ENCODE assay signal across 16 cellular contexts in the genomic region with DNA sequence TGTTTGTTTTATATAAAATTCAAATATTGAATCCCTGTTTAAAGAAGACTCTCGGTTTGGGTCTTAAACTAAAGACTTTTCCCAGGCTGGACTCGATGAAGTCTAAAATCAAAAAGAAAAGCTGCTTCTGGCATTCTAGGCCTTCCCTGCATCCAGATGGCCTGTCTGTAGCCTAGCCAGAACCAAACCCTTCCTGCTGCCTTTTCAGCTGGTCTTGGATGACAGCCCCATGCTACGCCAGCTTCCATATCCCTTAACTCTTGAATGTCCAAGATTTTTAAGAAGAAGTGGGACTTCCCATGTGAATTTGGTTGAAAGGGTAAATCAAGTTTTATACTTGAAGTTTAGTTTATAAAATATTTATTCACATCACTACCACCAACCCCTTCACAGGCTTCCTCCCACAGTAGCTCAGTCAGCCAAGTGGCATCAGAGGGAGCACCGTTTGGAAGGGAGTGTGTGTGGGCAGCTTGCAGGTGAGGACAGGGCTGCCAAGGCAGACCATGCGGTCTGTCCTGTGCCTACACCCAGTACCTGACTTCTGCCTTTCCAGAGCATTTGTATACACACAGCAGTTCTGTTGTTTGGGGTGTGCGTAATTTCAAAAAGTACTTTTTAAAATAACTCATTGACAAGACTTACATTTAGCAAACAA. TPM values are rescaled to one million over a fixed set of nuclear protein-coding genes. Genes with fewer than 3 reads are reported as not detected.
DNase-seq lines count a peak whose midpoint lies in the region; ATAC-seq, FAIRE-seq and TF ChIP-seq lines count a peak whose summit lies in the region.
"Had no signal": no experiment of that assay in that cellular context is flagged by ENCODE, and none has a peak within 500 bp of the region (broad histone marks: within the 10 kb centered on the region; RNA-seq: fewer than 3 reads in every experiment).

No MANE protein-coding gene starts in this region.

- peak overlapping the region; percentile 15 to 96 (median 58); a peak in 16 of 22 replicates for H3K27ac ChIP-seq in BLaER1 treated with 17β-estradiol and CSF1 and Interleukin-3, amounts not matched to agents 10 nM and 100 nM
- H3K27ac ChIP-seq in astrocyte (ENCODE audit: low read depth, low read length): no peak overlapping the region
- no peak overlapping the region for H3K27ac ChIP-seq in mesenchymal stem cell (ENCODE audit: low read length, poor library complexity, severe bottlenecking)
- H3K27ac ChIP-seq: uterus had no signal

- no peak overlapping the region for H2BK5ac ChIP-seq in mesenchymal stem cell (ENCODE audit: low read depth, low read length, poor library complexity, severe bottlenecking)

- no peaks in the 10 kb centered on the region for H4K20me1 ChIP-seq in BLaER1 treated with 17β-estradiol and CSF1 and Interleukin-3, amounts not matched to agents 10 nM and 100 nM
- no peaks in the 10 kb centered on the region for H4K20me1 ChIP-seq in astrocyte (ENCODE audit: insufficient read depth, low read length)

- no peak overlapping the region for H2AK5ac ChIP-seq in mesenchymal stem cell (ENCODE audit: low read length, severe bottlenecking)

- no peak for TF ChIP-seq CTCF in astrocyte (IDR thresholded peaks at IDR 0.05; ENCODE audit: insufficient read depth, low read depth, low read length)

- H3K27me3 Mint-ChIP-seq in astrocyte (ENCODE audit: low read depth, unreplicated experiment): no peaks in the 10 kb centered on the region
- H3K27me3 Mint-ChIP-seq: stimulated activated naive B cell treated with anti-CD40 and anti-IgM and Interleukin-4, amounts not matched to agents 10 μg/mL and 1 μg/mL and 100 μg/mL, for 72 hours had no signal

- H2BK15ac ChIP-seq in mesenchymal stem cell (ENCODE audit: low read depth, poor library complexity, severe bottlenecking): no peak overlapping the region

- H3K4me1 ChIP-seq in BLaER1 treated with 17β-estradiol and CSF1 and Interleukin-3, amounts not matched to agents 10 nM and 100 nM: peaks cover 7 to 70% (median 61%) of the 10 kb centered on the region in 10 experiments
- H3K4me1 ChIP-seq in astrocyte (ENCODE audit: insufficient read depth, low read length): no peaks in the 10 kb centered on the region
- peaks cover 4% of the 10 kb centered on the region for H3K4me1 ChIP-seq in mesenchymal stem cell (ENCODE audit: control insufficient read depth, insufficient read depth, low read depth, low read length)
- H3K4me1 ChIP-seq: uterus had no signal

- H2AFZ ChIP-seq in astrocyte (ENCODE audit: low read depth, low read length): no peak overlapping the region
- no peak overlapping the region for H2AFZ ChIP-seq in mesenchymal stem cell (ENCODE audit: low read depth, low read length)

- peak overlapping the region in 7 of 11 experiments; percentile 4 to 81 (median 73); a peak in 11 of 22 replicates for H3K4me2 ChIP-seq in BLaER1 treated with 17β-estradiol and CSF1 and Interleukin-3, amounts not matched to agents 10 nM and 100 nM
- H3K4me2 ChIP-seq in astrocyte (ENCODE audit: low read length): no peak overlapping the region
- H3K4me2 ChIP-seq in mesenchymal stem cell (ENCODE audit: low read length, poor library complexity, severe bottlenecking): no peak overlapping the region

- WGBS in mesenchymal stem cell: 85% methylated on average over 3 of the region's 6 CpGs

- H3K9me3 Mint-ChIP-seq in astrocyte (ENCODE audit: unreplicated experiment): no peaks in the 10 kb centered on the region
- H3K9me3 Mint-ChIP-seq: activated T-helper 2 cell treated with anti-CD3 and anti-CD28 coated beads, Interferon-gamma antibody, Interleukin-2, Interleukin-4, amounts not matched to agents 10 μg/mL and 5 μg/mL and 100 μg/mL, durations not matched to agents 14 hours and 24 hours and 36 hours; stimulated activated naive B cell treated with anti-CD40 and anti-IgM and Interleukin-4, amounts not matched to agents 10 μg/mL and 1 μg/mL and 100 μg/mL, for 72 hours had no signal

- peak overlapping the region in 3 of 11 experiments; percentile 14 to 62 (median 26); a peak in 2 of 22 replicates for H3K9ac ChIP-seq in BLaER1 treated with 17β-estradiol and CSF1 and Interleukin-3, amounts not matched to agents 10 nM and 100 nM
- H3K9ac ChIP-seq in astrocyte (ENCODE audit: low read length): no peak overlapping the region
- peak overlapping the region; percentile 32 for H3K9ac ChIP-seq in mesenchymal stem cell (ENCODE audit: low read length)

- no peak overlapping the region for H4K8ac ChIP-seq in mesenchymal stem cell (ENCODE audit: low read length)

- H3K79me1 ChIP-seq in mesenchymal stem cell (replicated peaks; ENCODE audit: low read length, poor library complexity, severe bottlenecking): no peaks in the 10 kb centered on the region

- H3K4me1 Mint-ChIP-seq in astrocyte (ENCODE audit: low read depth, unreplicated experiment): no peaks in the 10 kb centered on the region

- FAIRE-seq in astrocyte (lab: Jason Lieb, UNC): no peak
- FAIRE-seq: small intestine had no signal

- no peak overlapping the region for H3K4me3 Mint-ChIP-seq in astrocyte (ENCODE audit: unreplicated experiment)
- H3K4me3 Mint-ChIP-seq: stimulated activated naive B cell treated with anti-CD40 and anti-IgM and Interleukin-4, amounts not matched to agents 10 μg/mL and 1 μg/mL and 100 μg/mL, for 72 hours had no signal

- H3K36me3 Mint-ChIP-seq in astrocyte (ENCODE audit: low read depth, unreplicated experiment): no peaks in the 10 kb centered on the region
- H3K36me3 Mint-ChIP-seq: stimulated activated naive B cell treated with anti-CD40 and anti-IgM and Interleukin-4, amounts not matched to agents 10 μg/mL and 1 μg/mL and 100 μg/mL, for 72 hours had no signal

- H3K27ac Mint-ChIP-seq in astrocyte (ENCODE audit: unreplicated experiment): peak overlapping the region; percentile 58
- H3K27ac Mint-ChIP-seq: stimulated activated naive B cell treated with anti-CD40 and anti-IgM and Interleukin-4, amounts not matched to agents 10 μg/mL and 1 μg/mL and 100 μg/mL, for 72 hours had no signal

- H3K79me2 ChIP-seq in astrocyte (ENCODE audit: insufficient read depth, low read length): no peaks in the 10 kb centered on the region

- H3K14ac ChIP-seq in mesenchymal stem cell (ENCODE audit: low read length in 2 of 2): no peak overlapping the region

- no peak overlapping the region for H2BK12ac ChIP-seq in mesenchymal stem cell (ENCODE audit: low read length in 2 of 2)

- no peak overlapping the region for H4K91ac ChIP-seq in mesenchymal stem cell (ENCODE audit: low read length)

- H2BK120ac ChIP-seq in mesenchymal stem cell (ENCODE audit: low read depth, low read length): no peak overlapping the region

- H3K27me3 ChIP-seq in BLaER1 treated with 17β-estradiol and CSF1 and Interleukin-3, amounts not matched to agents 10 nM and 100 nM: no peaks in the 10 kb centered on the region
- H3K27me3 ChIP-seq in astrocyte (ENCODE audit: insufficient read depth, low read length): no peaks in the 10 kb centered on the region
- H3K27me3 ChIP-seq in mesenchymal stem cell (ENCODE audit: control insufficient read depth in 1 of 2, insufficient read depth in 1 of 2, low read length in 2 of 2): no peaks in the 10 kb centered on the region
- H3K27me3 ChIP-seq: neutrophil, uterus had no signal

- H3K18ac ChIP-seq in mesenchymal stem cell (ENCODE audit: low read depth in 1 of 2, low read length in 2 of 2): no peak overlapping the region

- H3K9me3 ChIP-seq in BLaER1 treated with 17β-estradiol and CSF1 and Interleukin-3, amounts not matched to agents 10 nM and 100 nM (replicated peaks in 1 of 11): peaks cover 0 to 5% (median 0%) of the 10 kb centered on the region in 11 experiments; a peak in 3 of 22 replicates
- H3K9me3 ChIP-seq in astrocyte (ENCODE audit: insufficient read depth, low read depth, low read length) (no peaks in the 10 kb centered on the region), mesenchymal stem cell (ENCODE audit: control insufficient read depth, low read length) (no peaks in the 10 kb centered on the region)
- H3K9me3 ChIP-seq: neutrophil, uterus had no signal

- H3K36me3 ChIP-seq in BLaER1 treated with 17β-estradiol and CSF1 and Interleukin-3, amounts not matched to agents 10 nM and 100 nM: no peaks in the 10 kb centered on the region
- no peaks in the 10 kb centered on the region for H3K36me3 ChIP-seq in astrocyte (ENCODE audit: insufficient read depth, low read length)
- H3K36me3 ChIP-seq in mesenchymal stem cell (ENCODE audit: control insufficient read depth in 1 of 2, insufficient read depth in 2 of 2, low read depth in 1 of 2, low read length in 2 of 2): no peaks in the 10 kb centered on the region
- H3K36me3 ChIP-seq: neutrophil, uterus had no signal

- peak; percentile 24 for DNase-seq in DMS 273 treated with DMSO at 0.1 percent for 48 hours (lab: John Stamatoyannopoulos, UW)
- no peak for DNase-seq in astrocyte (ENCODE audit: low read depth)
- no peak for DNase-seq in mesenchymal stem cell
- DNase-seq in NCI-H1436 treated with DMSO at 0.1 percent for 48 hours (lab: John Stamatoyannopoulos, UW): no peak
- DNase-seq: effector CD8-positive, alpha-beta T cell; NCI-H2081; NCI-H774; small intestine; stimulated activated naive B cell treated with anti-CD40 and anti-IgM and Interleukin-4, amounts not matched to agents 10 μg/mL and 1 μg/mL and 100 μg/mL, for 72 hours; uterus had no signal

- H3K4me3 ChIP-seq in BLaER1 treated with 17β-estradiol and CSF1 and Interleukin-3, amounts not matched to agents 10 nM and 100 nM: no peak overlapping the region
- H3K4me3 ChIP-seq in astrocyte (ENCODE audit: insufficient read depth, low read depth, low read length) (no peak overlapping the region), mesenchymal stem cell (ENCODE audit: insufficient read depth in 1 of 2, low read depth in 1 of 2, low read length in 2 of 2) (no peak overlapping the region)
- H3K4me3 ChIP-seq: uterus had no signal

- ATAC-seq in GM21619 (IDR thresholded peaks at IDR 0.05; ENCODE audit: unreplicated experiment): no peak
- no peak for ATAC-seq in GM19397 (IDR thresholded peaks at IDR 0.05; ENCODE audit: unreplicated experiment)
- ATAC-seq: HCT116 had no signal

- no peak overlapping the region for H3K23ac ChIP-seq in mesenchymal stem cell (ENCODE audit: low read length in 2 of 2)

- no peak overlapping the region for H3K4ac ChIP-seq in mesenchymal stem cell (ENCODE audit: low read depth in 1 of 2, low read length in 2 of 2)

RNA-seq across cellular contexts. Expression of a gene that starts 18.2 kb away (rescaled TPM):
- total RNA-seq in astrocyte: 152 and 164 TPM in 2 replicates
- polyA plus RNA-seq in mesenchymal stem cell (2013, experiment 1 of 2): 239 TPM
- 247 TPM for polyA plus RNA-seq in mesenchymal stem cell (2013, experiment 2 of 2)

RNA-seq across cellular contexts. Expression of a gene that starts 38.8 kb away (rescaled TPM):
- total RNA-seq in astrocyte: 223 and 236 TPM in 2 replicates
- 124 TPM for polyA plus RNA-seq in mesenchymal stem cell (2013, experiment 1 of 2)
- 130 TPM for polyA plus RNA-seq in mesenchymal stem cell (2013, experiment 2 of 2)

Comparison
In these comparisons a context has a peak if more than half of its experiments do, and no peak if none do; other contexts are left out.
1. H3K27ac ChIP-seq: peak in BLaER1 treated with 17β-estradiol and CSF1 and Interleukin-3, amounts not matched to agents 10 nM and 100 nM (11 of 11); none in astrocyte (single experiment) and mesenchymal stem cell (single experiment).
2. H3K4me2 ChIP-seq: peak in BLaER1 treated with 17β-estradiol and CSF1 and Interleukin-3, amounts not matched to agents 10 nM and 100 nM (7 of 11); none in astrocyte (single experiment) and mesenchymal stem cell (single experiment).